In genomic region chr17:38850374-38850773, GRCh38 we compare ENCODE assay signal across 11 cellular contexts. TPM values are rescaled to one million over a fixed set of nuclear protein-coding genes. Genes with fewer than 3 reads are reported as not detected.
DNase-seq lines count a peak whose midpoint lies in the region; ATAC-seq and TF ChIP-seq lines count a peak whose summit lies in the region.
"Had no signal": no experiment of that assay in that cellular context is flagged by ENCODE, and none has a peak within 500 bp of the region (broad histone marks: within the 10 kb centered on the region; RNA-seq: fewer than 3 reads in every experiment).

No MANE protein-coding gene starts in this region.

- peaks cover 28% of the 10 kb centered on the region for H4K20me1 ChIP-seq in OCI-LY7 (ENCODE audit: insufficient read depth, low read length)

- H2AFZ ChIP-seq in OCI-LY7 (ENCODE audit: low read length) (no peak overlapping the region), trophoblast cell (ENCODE audit: insufficient read depth, low read length, poor library complexity) (no peak overlapping the region)

- H3K9ac ChIP-seq in trophoblast cell (ENCODE audit: low read length): no peak overlapping the region

- H3K27ac ChIP-seq in OCI-LY7 (ENCODE audit: low read depth, low read length, poor library complexity, severe bottlenecking) (no peak overlapping the region), trophoblast cell (ENCODE audit: low read depth, low read length) (no peak overlapping the region)
- H3K27ac ChIP-seq: body of pancreas, stomach had no signal

- H3K4me1 Mint-ChIP-seq in activated CD4-positive, alpha-beta T cell treated with anti-CD3 and anti-CD28 coated beads, Interleukin-2, amount 10 ng/mL, durations not matched to agents 24 days and 14 days: peaks cover 30% of the 10 kb centered on the region
- peaks cover 36% of the 10 kb centered on the region for H3K4me1 Mint-ChIP-seq in endothelial cell (ENCODE audit: unreplicated experiment)

- H3K4me3 Mint-ChIP-seq in activated CD4-positive, alpha-beta T cell treated with anti-CD3 and anti-CD28 coated beads, Interleukin-2, amount 10 ng/mL, durations not matched to agents 24 days and 14 days: peak overlapping the region; percentile 91
- H3K4me3 Mint-ChIP-seq in endothelial cell (ENCODE audit: unreplicated experiment): peak overlapping the region; percentile 99

- intact Hi-C loops in activated CD4-positive, alpha-beta T cell treated with anti-CD3 and anti-CD28 coated beads, Interleukin-2, amount 10 ng/mL, durations not matched to agents 24 days and 14 days (cut with micrococcal nuclease): loop anchor here (5.0 to 10.0 kb wide), 4 partner anchors 98 to 552 kb away; partner anchors contain the start of genes EPOP, FBXL20 and PSMB3
- intact Hi-C loops in OCI-LY7 (cut with micrococcal nuclease; ENCODE audit: unreplicated experiment): loop anchor here (5.0 kb wide), 1 partner anchor 98 kb away; the partner anchor contains the start of gene PSMB3

- no peaks in the 10 kb centered on the region for H3K27me3 ChIP-seq in trophoblast cell (ENCODE audit: insufficient read depth, low read length)
- H3K27me3 ChIP-seq: body of pancreas, stomach had no signal

- no peak overlapping the region for H3K14ac ChIP-seq in trophoblast cell (ENCODE audit: low read length)

- H3K4me3 ChIP-seq in OCI-LY7 (ENCODE audit: low read depth, low read length, poor library complexity, severe bottlenecking): peak overlapping the region; percentile 87
- no peak overlapping the region for H3K4me3 ChIP-seq in trophoblast cell (ENCODE audit: low read depth, low read length)
- H3K4me3 ChIP-seq: body of pancreas had no signal

- no peak overlapping the region for H2BK120ac ChIP-seq in trophoblast cell (ENCODE audit: insufficient read depth, low read length, poor library complexity)

- no peak for DNase-seq in activated CD4-positive, alpha-beta T cell treated with anti-CD3 and anti-CD28 coated beads, Interleukin-2, amount 10 ng/mL, durations not matched to agents 24 days and 14 days
- DNase-seq in activated CD4-positive, alpha-beta T cell treated with anti-CD3 and anti-CD28 coated beads for 48 hours: no peak
- DNase-seq in OCI-LY7 (ENCODE audit: low spot score) (no peak), endothelial cell (ENCODE audit: low spot score) (no peak), trophoblast cell (no peak), NCI-H1092 (lab: John Stamatoyannopoulos, UW) (no peak), NCI-H1930 (lab: John Stamatoyannopoulos, UW) (no peak)
- DNase-seq: ACHN, body of pancreas, stomach had no signal

- H3K36me3 Mint-ChIP-seq in activated CD4-positive, alpha-beta T cell treated with anti-CD3 and anti-CD28 coated beads, Interleukin-2, amount 10 ng/mL, durations not matched to agents 24 days and 14 days (ENCODE audit: low read depth): peaks cover 70% of the 10 kb centered on the region
- peaks cover 50% of the 10 kb centered on the region for H3K36me3 Mint-ChIP-seq in endothelial cell (ENCODE audit: low read depth, unreplicated experiment)

- peaks cover 8% of the 10 kb centered on the region for H3K79me1 ChIP-seq in trophoblast cell (ENCODE audit: low read length)

- TF ChIP-seq CTCF in OCI-LY7 (conservative IDR thresholded peaks at IDR 0.05; ENCODE audit: low read length) (no peak), endothelial cell (IDR thresholded peaks at IDR 0.05; ENCODE audit: unreplicated experiment) (no peak)

- no peak overlapping the region for H3K23ac ChIP-seq in trophoblast cell (ENCODE audit: low read length)

- no peak overlapping the region for H2AK5ac ChIP-seq in trophoblast cell (ENCODE audit: low read length)

- H3K18ac ChIP-seq in trophoblast cell (ENCODE audit: low read length): no peak overlapping the region

- H3K79me2 ChIP-seq in OCI-LY7 (ENCODE audit: insufficient read depth, low read depth, low read length) (peaks cover 48% of the 10 kb centered on the region), trophoblast cell (ENCODE audit: control insufficient read depth, insufficient read depth, low read length, poor library complexity) (peaks cover 20% of the 10 kb centered on the region)

- ATAC-seq in GM18868 (IDR thresholded peaks at IDR 0.05; ENCODE audit: unreplicated experiment): no peak
- ATAC-seq: body of pancreas had no signal

- BruUV-seq in OCI-LY7 (replicated peaks; lab: Mats Ljungman, UMichigan): no TSS peak

- H2BK5ac ChIP-seq in trophoblast cell (ENCODE audit: low read depth, low read length, poor library complexity): no peak overlapping the region

- no peak overlapping the region for H2BK12ac ChIP-seq in trophoblast cell (ENCODE audit: low read length)

- no peaks in the 10 kb centered on the region for H3K27me3 Mint-ChIP-seq in activated CD4-positive, alpha-beta T cell treated with anti-CD3 and anti-CD28 coated beads, Interleukin-2, amount 10 ng/mL, durations not matched to agents 24 days and 14 days
- H3K27me3 Mint-ChIP-seq in endothelial cell (ENCODE audit: unreplicated experiment): peaks cover 20% of the 10 kb centered on the region

- no peaks in the 10 kb centered on the region for H3K9me3 Mint-ChIP-seq in activated CD4-positive, alpha-beta T cell treated with anti-CD3 and anti-CD28 coated beads, Interleukin-2, amount 10 ng/mL, durations not matched to agents 24 days and 14 days
- H3K9me3 Mint-ChIP-seq in endothelial cell (ENCODE audit: unreplicated experiment): no peaks in the 10 kb centered on the region

- no CpG with 5 or more reads among the region's 7 CpGs for WGBS in trophoblast cell (ENCODE audit: extremely low coverage, insufficient coverage, insufficient read length)

- peak overlapping the region; percentile 98 for H3K27ac Mint-ChIP-seq in activated CD4-positive, alpha-beta T cell treated with anti-CD3 and anti-CD28 coated beads, Interleukin-2, amount 10 ng/mL, durations not matched to agents 24 days and 14 days
- peak overlapping the region; percentile 50 for H3K27ac Mint-ChIP-seq in endothelial cell (ENCODE audit: unreplicated experiment)

- no peak overlapping the region for H4K8ac ChIP-seq in trophoblast cell (ENCODE audit: low read depth, low read length)

- H3K4me1 ChIP-seq in OCI-LY7 (ENCODE audit: insufficient read depth, low read length, poor library complexity, severe bottlenecking) (peaks cover 34% of the 10 kb centered on the region), trophoblast cell (ENCODE audit: control insufficient read depth in 1 of 2, insufficient read depth in 2 of 2, low read length in 2 of 2) (peaks cover 0 to 7% of the 10 kb centered on the region in 2 experiments)

- no peak overlapping the region for H4K12ac ChIP-seq in trophoblast cell (ENCODE audit: low read depth, low read length)

- CTCF ChIA-PET in OCI-LY7 (lab: Charles Lee; ENCODE audit: unreplicated experiment): no interaction called here

- no peaks in the 10 kb centered on the region for H3K9me3 ChIP-seq in OCI-LY7 (ENCODE audit: low read length)
- H3K9me3 ChIP-seq in trophoblast cell (ENCODE audit: insufficient read depth, low read depth, low read length): no peaks in the 10 kb centered on the region
- H3K9me3 ChIP-seq: body of pancreas, stomach had no signal

- H4K91ac ChIP-seq in trophoblast cell (ENCODE audit: low read depth, low read length): no peak overlapping the region

- H3K4me2 ChIP-seq in OCI-LY7 (ENCODE audit: low read length) (peak overlapping the region; percentile 98), trophoblast cell (ENCODE audit: low read length) (peak overlapping the region; percentile 41)

- no peaks in the 10 kb centered on the region for H3K9me2 ChIP-seq in OCI-LY7 (ENCODE audit: insufficient read depth, low read length)

- H3K4ac ChIP-seq in trophoblast cell (ENCODE audit: low read depth, low read length): peak overlapping the region; percentile 52

- POLR2A ChIA-PET in OCI-LY7 (lab: Charles Lee): no interaction called here

- H3K36me3 ChIP-seq in OCI-LY7 (ENCODE audit: insufficient read depth, low read length): peaks cover 73% of the 10 kb centered on the region
- H3K36me3 ChIP-seq in trophoblast cell (ENCODE audit: control insufficient read depth in 1 of 2, insufficient read depth in 2 of 2, low read length in 2 of 2): peaks cover 33 to 45% of the 10 kb centered on the region in 2 experiments

RNA-seq across cellular contexts. Expression of gene RPL23, which starts 3.1 kb away (rescaled TPM):
- total RNA-seq in activated CD4-positive, alpha-beta T cell treated with anti-CD3 and anti-CD28 coated beads, Interleukin-2, amount 10 ng/mL, durations not matched to agents 24 days and 14 days: 1,994 and 2,005 TPM in 2 replicates
- total RNA-seq in OCI-LY7 (2014; rRNA removed; shearing (Covaris generic)): 1,289 and 1,881 TPM in 2 replicates
- total RNA-seq in OCI-LY7 (2022): 1,611 and 1,766 TPM in 2 replicates
- 2,464 TPM for total RNA-seq in endothelial cell (ENCODE audit: unreplicated experiment)
- 2,811 and 2,862 TPM in 2 replicates for polyA plus RNA-seq in trophoblast cell (2013)

RNA-seq across cellular contexts. Expression of gene LASP1, which starts 19.5 kb away (rescaled TPM):
- 130 and 131 TPM in 2 replicates for total RNA-seq in activated CD4-positive, alpha-beta T cell treated with anti-CD3 and anti-CD28 coated beads, Interleukin-2, amount 10 ng/mL, durations not matched to agents 24 days and 14 days
- total RNA-seq in OCI-LY7 (2014; rRNA removed; shearing (Covaris generic)): 44.3 and 48.6 TPM in 2 replicates
- total RNA-seq in OCI-LY7 (2022) (101 and 110 TPM in 2 replicates), endothelial cell (ENCODE audit: unreplicated experiment) (146 TPM)
- polyA plus RNA-seq in trophoblast cell (2013): 157 TPM in 2 replicates

RNA-seq across cellular contexts. Expression of gene CWC25, which starts 25.3 kb away (rescaled TPM):
- total RNA-seq in activated CD4-positive, alpha-beta T cell treated with anti-CD3 and anti-CD28 coated beads, Interleukin-2, amount 10 ng/mL, durations not matched to agents 24 days and 14 days: 32.1 and 32.4 TPM in 2 replicates
- 22.2 and 25.4 TPM in 2 replicates for total RNA-seq in OCI-LY7 (2014; rRNA removed; shearing (Covaris generic))
- 26.8 and 30.8 TPM in 2 replicates for total RNA-seq in OCI-LY7 (2022)
- total RNA-seq in endothelial cell (ENCODE audit: unreplicated experiment): 18.1 TPM
- polyA plus RNA-seq in trophoblast cell (2013): 17.6 and 18.4 TPM in 2 replicates

RNA-seq across cellular contexts. Expression of gene PIP4K2B, which starts 51.0 kb away (rescaled TPM):
- 42.8 and 44.3 TPM in 2 replicates for total RNA-seq in activated CD4-positive, alpha-beta T cell treated with anti-CD3 and anti-CD28 coated beads, Interleukin-2, amount 10 ng/mL, durations not matched to agents 24 days and 14 days
- 23.6 and 33.0 TPM in 2 replicates for total RNA-seq in OCI-LY7 (2014; rRNA removed; shearing (Covaris generic))
- total RNA-seq in OCI-LY7 (2022): 37.8 and 38.6 TPM in 2 replicates
- total RNA-seq in endothelial cell (ENCODE audit: unreplicated experiment): 91.7 TPM
- polyA plus RNA-seq in trophoblast cell (2013): 22.1 and 25.2 TPM in 2 replicates
